In the genomic region with DNA sequence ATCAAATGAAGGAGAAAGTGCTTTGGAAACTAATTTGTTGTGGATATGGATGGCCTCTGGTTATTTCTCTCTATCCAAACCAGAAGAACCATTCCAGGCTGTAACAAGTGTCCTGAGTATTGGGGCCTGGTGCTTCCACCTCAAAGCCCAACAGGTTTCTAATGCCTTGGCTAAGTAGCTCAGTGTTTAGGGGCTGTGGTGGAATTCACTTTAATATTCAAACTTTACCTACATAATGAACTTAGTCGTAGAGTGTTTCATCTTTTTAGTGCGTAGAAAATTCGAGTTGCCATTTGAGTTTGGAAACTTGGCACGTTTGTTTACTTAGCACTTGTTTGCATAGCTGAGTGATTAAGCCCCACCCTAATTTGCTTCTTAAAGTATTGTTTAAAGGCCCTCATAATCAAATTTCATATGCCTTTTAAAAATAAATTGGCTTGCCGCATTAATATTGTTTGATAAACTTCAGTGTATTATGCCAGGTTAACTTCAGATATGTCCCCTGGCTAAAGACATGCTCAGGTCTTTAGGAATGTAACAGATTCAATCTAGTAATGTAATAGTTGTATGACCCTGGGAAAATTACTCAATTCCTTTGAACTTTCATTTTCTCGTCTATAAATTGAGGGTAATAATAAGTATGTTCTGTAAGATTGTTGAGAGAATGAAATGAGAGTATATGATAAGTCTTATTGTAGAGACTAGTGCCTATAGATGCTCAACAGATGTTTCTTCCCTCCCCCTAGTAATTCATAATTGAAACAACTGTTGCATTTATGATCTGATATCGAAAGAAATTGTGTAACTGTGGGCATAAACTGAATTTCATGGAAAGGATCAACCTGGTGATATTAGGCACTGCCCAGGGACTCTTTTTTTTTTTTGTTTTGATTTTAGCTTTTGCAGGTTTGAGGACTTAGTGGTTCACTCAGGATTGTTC, we compare ENCODE assay signal across 8 cellular contexts. TPM values are rescaled to one million over a fixed set of nuclear protein-coding genes. Genes with fewer than 3 reads are reported as not detected.
DNase-seq lines count a peak whose midpoint lies in the region; ATAC-seq and TF ChIP-seq lines count a peak whose summit lies in the region.

No MANE protein-coding gene starts in this region.

- 27 to 40% methylated on average over 7 of the region's 7 CpGs for WGBS in esophagus, 2 donors
- 29% methylated on average over 7 of the region's 7 CpGs for WGBS in prostate gland

- peak; percentile 3 for DNase-seq in EH (ENCODE audit: low read depth)
- no peak for DNase-seq in Panc1 (ENCODE audit: low read depth, low spot score)
- no peak for DNase-seq in prostate gland (ENCODE audit: low spot score)
- no peak for DNase-seq in cerebellar nuclear complex (lab: John Stamatoyannopoulos, UW)
- no peak for DNase-seq in SIG-M5 treated with dmso at 0.1 percent for 504 hours (lab: John Stamatoyannopoulos, UW; ENCODE audit: unreplicated experiment)

- BruUV-seq in Panc1 (replicated peaks; lab: Mats Ljungman, UMichigan) = no TSS peak

- in situ Hi-C loops in Panc1 (cut with HindIII; ENCODE audit: low pct_unique_long_range_greater_than_20kb, low sequenced_read_pairs) = no loop called here

- POLR2A ChIA-PET in Panc1 (lab: Charles Lee) = interaction anchor here (0.5 to 0.6 kb wide), 2 partner anchors 42 to 112 kb away, joined by 6 to 7 read pairs; no protein-coding TSS in a partner anchor

- H3K27ac ChIP-seq in Panc1 (ENCODE audit: low read length) = peak overlapping the region; percentile 84
- peak overlapping the region; percentile 86 to 92 for H3K27ac ChIP-seq in esophagus (ENCODE audit: low read depth in 2 of 2, low read length in 1 of 2)
- peak overlapping the region; percentile 92 for H3K27ac ChIP-seq in prostate gland

- H3K36me3 ChIP-seq in Panc1 (ENCODE audit: control insufficient read depth, insufficient read depth, low read length) (no peaks in the 10 kb centered on the region), esophagus (ENCODE audit: control insufficient read depth in 2 of 2, insufficient read depth in 2 of 2, low read length in 1 of 2) (no peaks in the 10 kb centered on the region), prostate gland (no peaks in the 10 kb centered on the region)

- H3K4me3 ChIP-seq in Panc1 (ENCODE audit: low read depth in 2 of 2, low read length in 2 of 2) (peak overlapping the region; percentile 70 to 89), esophagus (ENCODE audit: low read depth in 1 of 2, low read length in 2 of 2) (peak overlapping the region; percentile 91 to 95), prostate gland (peak overlapping the region; percentile 87 to 88)

- no peaks in the 10 kb centered on the region for H3K27me3 ChIP-seq in Panc1 (ENCODE audit: control insufficient read depth, insufficient read depth, low read length)
- no peaks in the 10 kb centered on the region for H3K27me3 ChIP-seq in esophagus (ENCODE audit: control insufficient read depth in 1 of 2, insufficient read depth in 2 of 2, low read length in 2 of 2)
- H3K27me3 ChIP-seq in prostate gland (replicated peaks; ENCODE audit: insufficient read depth) = no peaks in the 10 kb centered on the region

- intact Hi-C loops in Panc1 (cut with micrococcal nuclease; ENCODE audit: unreplicated experiment) (no loop called here), prostate gland (cut with DNase I) (no loop called here)

- TF ChIP-seq CTCF in Panc1 (IDR thresholded peaks at IDR 0.05) (no peak), prostate gland (IDR thresholded peaks at IDR 0.05) (no peak)

- H3K9me3 ChIP-seq in Panc1 (ENCODE audit: control insufficient read depth, insufficient read depth, low read depth, low read length) (no peaks in the 10 kb centered on the region), esophagus (ENCODE audit: control insufficient read depth in 2 of 2, insufficient read depth in 1 of 2, low read depth in 1 of 2, low read length in 1 of 2) (no peaks in the 10 kb centered on the region), prostate gland (no peaks in the 10 kb centered on the region)

- CTCF ChIA-PET in Panc1 (lab: Charles Lee) = no interaction called here

- H3K4me1 ChIP-seq in Panc1 (ENCODE audit: control insufficient read depth, insufficient read depth, low read length) (peaks cover 16% of the 10 kb centered on the region), esophagus (ENCODE audit: control insufficient read depth in 2 of 2, insufficient read depth in 2 of 2, low read length in 1 of 2) (peaks cover 0 to 2% of the 10 kb centered on the region in 2 donors), prostate gland (replicated peaks) (peaks cover 7% of the 10 kb centered on the region)

- no peak for TF ChIP-seq POLR2A in prostate gland (IDR thresholded peaks at IDR 0.05)

- no peak for ATAC-seq in Panc1
- no peak for ATAC-seq in GM21367 (IDR thresholded peaks at IDR 0.05; ENCODE audit: unreplicated experiment)
- no peak for ATAC-seq in GM18517 (IDR thresholded peaks at IDR 0.05; ENCODE audit: unreplicated experiment)

RNA-seq across cellular contexts. Expression of gene AGO4, which starts 1.6 kb away (rescaled TPM):
- total RNA-seq in Panc1 (2021; ENCODE audit: unreplicated experiment) = 14.8 TPM
- 12.7 TPM for polyA plus RNA-seq in Panc1 (2012; ENCODE audit: insufficient read length)
- 1 to 10 TPM; 5.5 to 9.1 TPM for polyA plus RNA-seq in esophagus
- 10 to 100 TPM; 11.7 to 15.2 TPM for total RNA-seq in prostate gland

RNA-seq across cellular contexts. Expression of gene CLSPN, which starts 39.6 kb away (rescaled TPM):
- 52.1 TPM for total RNA-seq in Panc1 (2021; ENCODE audit: unreplicated experiment)
- polyA plus RNA-seq in Panc1 (2012; ENCODE audit: insufficient read length) = 6.5 TPM
- 1 to 10 TPM in 1 of 2 donors, under 1 TPM in 1; 0.94 to 1.9 TPM for polyA plus RNA-seq in esophagus
- 1 to 10 TPM in 1 of 2 donors, under 1 TPM in 1; 0.73 to 3.4 TPM for total RNA-seq in prostate gland

Comparison
In these comparisons a context has a peak if more than half of its experiments do, and no peak if none do; other contexts are left out.
1. RNA of gene CLSPN, which starts 39.6 kb away (total RNA-seq): 52.1 TPM in Panc1 (single experiment); 0.73 to 3.4 TPM in prostate gland; every median in the first group is over 10 times any median in the second.
2. Peak in every context shown above with its lines, with median percentiles within 50 percentile points of each other: H3K27ac ChIP-seq and H3K4me3 ChIP-seq.